ENCODE assay signal across 35 cellular contexts in the genomic region with DNA sequence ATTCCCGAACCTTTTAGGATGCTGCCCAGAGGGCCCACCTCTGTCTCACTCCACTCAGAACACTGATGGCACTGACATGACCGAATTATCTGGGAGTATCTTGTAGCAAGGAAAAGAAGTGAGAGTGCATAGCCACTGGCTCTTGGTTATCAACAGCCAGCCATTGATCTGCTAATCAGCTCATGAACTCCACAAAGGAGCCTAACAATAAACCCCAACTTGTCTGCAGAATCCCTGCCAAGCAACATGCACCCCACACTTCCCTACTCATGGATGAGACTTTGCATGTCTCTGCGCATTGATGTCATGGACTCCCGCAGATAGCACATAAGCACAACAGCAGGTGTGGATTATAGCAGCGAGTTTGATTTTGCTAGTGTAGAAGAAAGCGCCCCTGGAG.
"Had no signal": no experiment of that assay in that cellular context is flagged by ENCODE, and none has a peak within 500 bp of the region (broad histone marks: within the 10 kb centered on the region; RNA-seq: fewer than 3 reads in every experiment).

No MANE protein-coding gene starts in this region.

- ATAC-seq: activated CD8-positive, alpha-beta memory T cell treated with anti-CD3 and anti-CD28 coated beads, Interleukin-2, amount 10 ng/mL, durations not matched to agents 7 days and 5 days; activated naive CD8-positive, alpha-beta T cell treated with anti-CD3 and anti-CD28 coated beads, Interleukin-2, amount 50 U/mL, for 24 hours; Right ventricle myocardium inferior had no signal

- FAIRE-seq: bronchial epithelial cell, RCC 7860 had no signal

- H3K4me1 Mint-ChIP-seq: activated CD4-positive, alpha-beta memory T cell treated with anti-CD3 and anti-CD28 coated beads, Interleukin-2, amount 10 ng/mL, durations not matched to agents 7 days and 5 days; activated CD8-positive, alpha-beta memory T cell treated with anti-CD3 and anti-CD28 coated beads, Interleukin-2, amount 10 ng/mL, durations not matched to agents 7 days and 5 days; activated naive CD4-positive, alpha-beta T cell treated with anti-CD3 and anti-CD28 coated beads, Interleukin-2, amount 10 ng/mL, durations not matched to agents 7 days and 5 days; activated naive CD8-positive, alpha-beta T cell treated with anti-CD3 and anti-CD28 coated beads, Interleukin-2, amount 50 U/mL, for 24 hours; brain had no signal

- H3K27me3 Mint-ChIP-seq: activated CD4-positive, alpha-beta memory T cell treated with anti-CD3 and anti-CD28 coated beads, Interleukin-2, amount 10 ng/mL, durations not matched to agents 7 days and 5 days; activated CD8-positive, alpha-beta memory T cell treated with anti-CD3 and anti-CD28 coated beads, Interleukin-2, amount 10 ng/mL, durations not matched to agents 7 days and 5 days; activated naive CD4-positive, alpha-beta T cell treated with anti-CD3 and anti-CD28 coated beads, Interleukin-2, amount 10 ng/mL, durations not matched to agents 7 days and 5 days; activated naive CD8-positive, alpha-beta T cell; activated naive CD8-positive, alpha-beta T cell treated with anti-CD3 and anti-CD28 coated beads, Interleukin-2, amount 50 U/mL, for 24 hours had no signal

- H3K36me3 ChIP-seq: WERI-Rb-1 had no signal

- DNase-seq: activated CD4-positive, alpha-beta memory T cell treated with anti-CD3 and anti-CD28 coated beads, Interleukin-2, amount 10 ng/mL, durations not matched to agents 7 days and 5 days; activated CD4-positive, alpha-beta T cell treated with anti-CD3 and anti-CD28 coated beads for 1 hour; activated CD4-positive, alpha-beta T cell treated with anti-CD3 and anti-CD28 coated beads for 48 hours; activated CD4-positive, CD25-positive, alpha-beta regulatory T cell; activated CD8-positive, alpha-beta memory T cell treated with anti-CD3 and anti-CD28 coated beads for 24 hours; activated CD8-positive, alpha-beta memory T cell treated with anti-CD3 and anti-CD28 coated beads, Interleukin-2, amount 10 ng/mL, durations not matched to agents 7 days and 5 days; activated CD8-positive, alpha-beta memory T cell treated with anti-CD3 and anti-CD28 coated beads, Interleukin-2, amount 50 U/mL, for 48 hours; activated effector memory CD4-positive, alpha-beta T cell treated with Interleukin-2 at 50 U/mL for 16 hours; activated naive CD4-positive, alpha-beta T cell treated with anti-CD3 and anti-CD28 coated beads, Interleukin-2, amount 10 ng/mL, durations not matched to agents 7 days and 5 days; activated naive CD8-positive, alpha-beta T cell treated with anti-CD3 and anti-CD28 coated beads, Interleukin-2, amount 50 U/mL, for 24 hours; activated T-cell treated with anti-CD3 and anti-CD28 coated beads, Interleukin-2, amount 50 U/mL, for 48 hours; anterior cingulate cortex; caudate nucleus; Kasumi-1; KG1; MM.1S; MV-4-11; NCI-H1092; NCI-H1417; NCI-H187 treated with DMSO at 0.1 percent for 48 hours; NCI-H2081; NCI-H2171 treated with DMSO at 0.1 percent for 48 hours; NCI-H226; NCI-H446 treated with DMSO at 0.1 percent for 48 hours; NCI-H524; NCI-H69; PC-9; T1000; WERI-Rb-1 had no signal

- H3K4me3 ChIP-seq: PC-9 had no signal

- H3K4me2 ChIP-seq: PC-9 had no signal

- H3K36me3 Mint-ChIP-seq: activated CD8-positive, alpha-beta memory T cell treated with anti-CD3 and anti-CD28 coated beads, Interleukin-2, amount 10 ng/mL, durations not matched to agents 7 days and 5 days; activated naive CD4-positive, alpha-beta T cell treated with anti-CD3 and anti-CD28 coated beads, Interleukin-2, amount 10 ng/mL, durations not matched to agents 7 days and 5 days; activated naive CD8-positive, alpha-beta T cell; brain had no signal

- H2AFZ ChIP-seq: PC-9 had no signal

- H3K4me3 Mint-ChIP-seq: activated CD4-positive, alpha-beta memory T cell treated with anti-CD3 and anti-CD28 coated beads, Interleukin-2, amount 10 ng/mL, durations not matched to agents 7 days and 5 days; activated CD8-positive, alpha-beta memory T cell treated with anti-CD3 and anti-CD28 coated beads, Interleukin-2, amount 10 ng/mL, durations not matched to agents 7 days and 5 days; activated naive CD4-positive, alpha-beta T cell treated with anti-CD3 and anti-CD28 coated beads, Interleukin-2, amount 10 ng/mL, durations not matched to agents 7 days and 5 days; activated naive CD8-positive, alpha-beta T cell; activated naive CD8-positive, alpha-beta T cell treated with anti-CD3 and anti-CD28 coated beads, Interleukin-2, amount 50 U/mL, for 24 hours; brain had no signal

- H3K27ac ChIP-seq: PC-9, RWPE1, WERI-Rb-1 had no signal

- H3K27ac Mint-ChIP-seq: activated CD4-positive, alpha-beta memory T cell treated with anti-CD3 and anti-CD28 coated beads, Interleukin-2, amount 10 ng/mL, durations not matched to agents 7 days and 5 days; activated CD8-positive, alpha-beta memory T cell treated with anti-CD3 and anti-CD28 coated beads, Interleukin-2, amount 10 ng/mL, durations not matched to agents 7 days and 5 days; activated naive CD4-positive, alpha-beta T cell treated with anti-CD3 and anti-CD28 coated beads, Interleukin-2, amount 10 ng/mL, durations not matched to agents 7 days and 5 days; activated naive CD8-positive, alpha-beta T cell; activated naive CD8-positive, alpha-beta T cell treated with anti-CD3 and anti-CD28 coated beads, Interleukin-2, amount 50 U/mL, for 24 hours; brain had no signal
